Comparison of ENCODE assay signal across 2 cellular contexts in genomic region chr11:70029831-70030811, GRCh38.
TF ChIP-seq lines count a peak whose summit lies in the region.

No MANE protein-coding gene starts in this region.

TF ChIP-seq in liver, 16 proteins besides CTCF, POLR2A, EP300 and RAD21 (continued from another document):
- TF ChIP-seq, protein P1, sequence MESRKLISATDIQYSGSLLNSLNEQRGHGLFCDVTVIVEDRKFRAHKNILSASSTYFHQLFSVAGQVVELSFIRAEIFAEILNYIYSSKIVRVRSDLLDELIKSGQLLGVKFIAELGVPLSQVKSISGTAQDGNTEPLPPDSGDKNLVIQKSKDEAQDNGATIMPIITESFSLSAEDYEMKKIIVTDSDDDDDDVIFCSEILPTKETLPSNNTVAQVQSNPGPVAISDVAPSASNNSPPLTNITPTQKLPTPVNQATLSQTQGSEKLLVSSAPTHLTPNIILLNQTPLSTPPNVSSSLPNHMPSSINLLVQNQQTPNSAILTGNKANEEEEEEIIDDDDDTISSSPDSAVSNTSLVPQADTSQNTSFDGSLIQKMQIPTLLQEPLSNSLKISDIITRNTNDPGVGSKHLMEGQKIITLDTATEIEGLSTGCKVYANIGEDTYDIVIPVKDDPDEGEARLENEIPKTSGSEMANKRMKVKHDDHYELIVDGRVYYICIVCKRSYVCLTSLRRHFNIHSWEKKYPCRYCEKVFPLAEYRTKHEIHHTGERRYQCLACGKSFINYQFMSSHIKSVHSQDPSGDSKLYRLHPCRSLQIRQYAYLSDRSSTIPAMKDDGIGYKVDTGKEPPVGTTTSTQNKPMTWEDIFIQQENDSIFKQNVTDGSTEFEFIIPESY (IDR thresholded peaks at IDR 0.05) = no peak
- TF ChIP-seq NR2F2 (IDR thresholded peaks at IDR 0.05) = no peak
- TF ChIP-seq, protein P2, sequence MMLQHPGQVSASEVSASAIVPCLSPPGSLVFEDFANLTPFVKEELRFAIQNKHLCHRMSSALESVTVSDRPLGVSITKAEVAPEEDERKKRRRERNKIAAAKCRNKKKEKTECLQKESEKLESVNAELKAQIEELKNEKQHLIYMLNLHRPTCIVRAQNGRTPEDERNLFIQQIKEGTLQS (IDR thresholded peaks at IDR 0.05) = no peak
TF ChIP-seq in liver: peak in this region for 0.

TF ChIP-seq in HepG2, 621 proteins besides CTCF, POLR2A, EP300 and RAD21 (continued from another document):
- TF ChIP-seq ZNF414 (CRISPR knock-in tag; IDR thresholded peaks at IDR 0.05) (no peak), ZNF292 (CRISPR knock-in tag; IDR thresholded peaks at IDR 0.05; ENCODE audit: borderline replicate concordance, low read depth) (no peak), ZBTB4 (CRISPR knock-in tag; IDR thresholded peaks at IDR 0.05; ENCODE audit: borderline replicate concordance) (no peak), ATF1 (CRISPR knock-in tag; IDR thresholded peaks at IDR 0.05) (no peak), TBL1XR1 (IDR thresholded peaks at IDR 0.05; ENCODE audit: borderline replicate concordance, low read length, partially characterized antibody) (no peak), GATAD1 (CRISPR knock-in tag; IDR thresholded peaks at IDR 0.05) (no peak), IRF9 (CRISPR knock-in tag; IDR thresholded peaks at IDR 0.05; ENCODE audit: borderline replicate concordance) (no peak), ZNF772 (CRISPR knock-in tag; IDR thresholded peaks at IDR 0.05) (no peak), ZNF775 (CRISPR knock-in tag; IDR thresholded peaks at IDR 0.05; ENCODE audit: borderline replicate concordance) (no peak)
